14 cellular contexts compared by ENCODE assay signal in the genomic region with DNA sequence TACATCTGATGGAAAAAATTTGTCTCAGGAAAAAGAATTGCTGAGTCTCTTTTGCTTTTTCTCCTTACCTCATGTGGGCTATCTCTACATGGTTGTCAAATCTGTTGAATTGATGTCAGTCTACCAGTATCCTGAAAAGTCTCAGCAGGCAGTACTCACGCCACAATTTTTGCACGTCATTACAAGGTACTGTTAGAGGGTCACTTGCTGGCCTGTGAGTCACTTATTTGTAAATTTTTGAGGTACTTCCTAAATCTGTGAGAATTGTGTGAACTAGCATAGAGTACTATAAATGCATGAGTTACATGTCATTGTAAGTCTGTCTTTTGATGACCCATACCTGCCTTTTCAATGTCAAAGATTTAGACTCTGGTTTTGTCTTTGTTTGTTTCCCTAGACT. TPM values are rescaled to one million over a fixed set of nuclear protein-coding genes. Genes with fewer than 3 reads are reported as not detected.
A peak's percentile ranks its signal among the peaks of the same experiment; 100 is the strongest.
DNase-seq lines count a peak whose midpoint lies in the region; ATAC-seq and TF ChIP-seq lines count a peak whose summit lies in the region.
"Had no signal": no experiment of that assay in that cellular context is flagged by ENCODE, and none has a peak within 500 bp of the region (broad histone marks: within the 10 kb centered on the region; RNA-seq: fewer than 3 reads in every experiment).

No MANE protein-coding gene starts in this region.

- in situ Hi-C loops in gastrocnemius medialis (cut with MboI; ENCODE audit: low sequenced_read_pairs in 4 of 4) = no loop called here

- no peak overlapping the region for H3K9ac ChIP-seq in BLaER1
- H3K9ac ChIP-seq: parathyroid adenoma had no signal

- no peak for TF ChIP-seq CTCF in RWPE1 (conservative IDR thresholded peaks at IDR 0.05; ENCODE audit: low read depth)
- no peak for TF ChIP-seq CTCF in gastrocnemius medialis (IDR thresholded peaks at IDR 0.05 in 4 of 5, conservative IDR thresholded peaks at IDR 0.05 in 1 of 5)
- no peak for TF ChIP-seq CTCF in mesothelial cell of epicardium (IDR thresholded peaks at IDR 0.05; ENCODE audit: unreplicated experiment)

- POLR2A ChIA-PET in RWPE1 (lab: Yijun Ruan, JAX; ENCODE audit: low non-redundant PET) = no interaction called here

- peak; percentile 35 for ATAC-seq in GM18511 (IDR thresholded peaks at IDR 0.05; ENCODE audit: unreplicated experiment)
- ATAC-seq in effector memory CD8-positive, alpha-beta T cell (replicated peaks) = peak; percentile 52
- ATAC-seq in gastrocnemius medialis = no peak
- ATAC-seq: foreskin keratinocyte had no signal

- no peak for TF ChIP-seq POLR2A in gastrocnemius medialis (IDR thresholded peaks at IDR 0.05)

- H3K9me3 ChIP-seq in BLaER1 (no peaks in the 10 kb centered on the region; the same call in 1 of the 2 replicates), gastrocnemius medialis (no peaks in the 10 kb centered on the region)

- peaks cover 8% of the 10 kb centered on the region in 2 donors for H3K4me1 Mint-ChIP-seq in effector memory CD8-positive, alpha-beta T cell (ENCODE audit: low read depth in 2 of 2)
- H3K4me1 Mint-ChIP-seq in mesothelial cell of epicardium = no peaks in the 10 kb centered on the region

- H3K27ac ChIP-seq in BLaER1 = 0 out of 2 replicates have a peak overlapping the region, but pooled peaks have one; percentile 43
- H3K27ac ChIP-seq in RWPE1 = no peak overlapping the region
- no peak overlapping the region for H3K27ac ChIP-seq in gastrocnemius medialis
- H3K27ac ChIP-seq: foreskin keratinocyte, parathyroid adenoma had no signal

- peak; percentile 36 for DNase-seq in NAMALWA (ENCODE audit: low spot score)
- no peak for DNase-seq in effector memory CD8-positive, alpha-beta T cell
- no peak for DNase-seq in NCI-H1048 (lab: John Stamatoyannopoulos, UW)
- DNase-seq in RWPE1 (ENCODE audit: low spot score) = no peak
- DNase-seq in gastrocnemius medialis = no peak
- DNase-seq in mesothelial cell of epicardium (ENCODE audit: low spot score in 2 of 2, unreplicated experiment in 2 of 2) = no peak
- DNase-seq: activated naive CD4-positive, alpha-beta T cell treated with anti-CD3 and anti-CD28 coated beads for 36 hours; DMS153; endodermal cell; foreskin keratinocyte; NCI-H2029 treated with DMSO at 0.1 percent for 48 hours had no signal

- no peaks in the 10 kb centered on the region for H3K27me3 ChIP-seq in BLaER1
- no peaks in the 10 kb centered on the region for H3K27me3 ChIP-seq in gastrocnemius medialis
- H3K27me3 ChIP-seq: foreskin keratinocyte had no signal

- no peak overlapping the region for H3K4me3 Mint-ChIP-seq in effector memory CD8-positive, alpha-beta T cell
- H3K4me3 Mint-ChIP-seq in mesothelial cell of epicardium = no peak overlapping the region
- H3K4me3 Mint-ChIP-seq: activated naive CD4-positive, alpha-beta T cell treated with anti-CD3 and anti-CD28 coated beads for 36 hours; endodermal cell had no signal

- no peak overlapping the region for H3K4me3 ChIP-seq in BLaER1
- H3K4me3 ChIP-seq in gastrocnemius medialis = no peak overlapping the region

- peak overlapping the region; percentile 58 for H3K4me2 ChIP-seq in BLaER1

- H3K36me3 ChIP-seq in BLaER1 = peaks cover 32% of the 10 kb centered on the region
- H3K36me3 ChIP-seq in gastrocnemius medialis = peaks cover 0 to 6% of the 10 kb centered on the region in 2 donors

- CTCF ChIA-PET in RWPE1 (lab: Yijun Ruan, JAX) = no interaction called here

- H4K20me1 ChIP-seq in BLaER1 = no peaks in the 10 kb centered on the region

- peaks cover 45% of the 10 kb centered on the region for H3K36me3 Mint-ChIP-seq in effector memory CD8-positive, alpha-beta T cell (ENCODE audit: insufficient read depth)
- H3K36me3 Mint-ChIP-seq in mesothelial cell of epicardium = peaks cover 40% of the 10 kb centered on the region

- no peaks in the 10 kb centered on the region for H3K27me3 Mint-ChIP-seq in effector memory CD8-positive, alpha-beta T cell
- no peaks in the 10 kb centered on the region for H3K27me3 Mint-ChIP-seq in mesothelial cell of epicardium (ENCODE audit: low read depth)

- no peak overlapping the region for H3K27ac Mint-ChIP-seq in effector memory CD8-positive, alpha-beta T cell
- no peak overlapping the region for H3K27ac Mint-ChIP-seq in mesothelial cell of epicardium
- H3K27ac Mint-ChIP-seq: activated naive CD4-positive, alpha-beta T cell treated with anti-CD3 and anti-CD28 coated beads for 36 hours; endodermal cell had no signal

- H3K4me1 ChIP-seq in BLaER1 = peaks cover 67% of the 10 kb centered on the region
- H3K4me1 ChIP-seq in gastrocnemius medialis = no peaks in the 10 kb centered on the region
- H3K4me1 ChIP-seq: foreskin keratinocyte, parathyroid adenoma had no signal

- H3K9me3 Mint-ChIP-seq in effector memory CD8-positive, alpha-beta T cell = no peaks in the 10 kb centered on the region
- H3K9me3 Mint-ChIP-seq in mesothelial cell of epicardium = no peaks in the 10 kb centered on the region
- H3K9me3 Mint-ChIP-seq: activated naive CD4-positive, alpha-beta T cell treated with anti-CD3 and anti-CD28 coated beads for 36 hours; endodermal cell had no signal

- intact Hi-C loops in gastrocnemius medialis (cut with DNase I; ENCODE audit: low total_unique reads) = no loop called here

RNA-seq across cellular contexts. Expression of a gene that starts 15.9 kb away (rescaled TPM):
- total RNA-seq in gastrocnemius medialis (1 to 10 TPM; 3.1 to 5.5 (median 4.4) TPM), mesothelial cell of epicardium (28.6 to 30.8 TPM (median 29.7 TPM) in 3 replicates)

RNA-seq across cellular contexts. Expression of a gene that starts 59.0 kb away (rescaled TPM):
- total RNA-seq in gastrocnemius medialis (10 to 100 TPM in 1 of 4 donors, 1 to 10 TPM in 3; 2.8 to 11.0 (median 5.9) TPM), mesothelial cell of epicardium (42.0 to 48.4 TPM (median 44.2 TPM) in 3 replicates)

Comparison
In these comparisons a context has a peak if more than half of its experiments do, and no peak if none do; other contexts are left out.
1. ATAC-seq: peak in GM18511 (single experiment) and effector memory CD8-positive, alpha-beta T cell (single experiment); none in gastrocnemius medialis (0 of 2).